Comparison of ENCODE assay signal across 21 cellular contexts in genomic region chr1:61220531-61220930, GRCh38.
"Had no signal": no experiment of that assay in that cellular context is flagged by ENCODE, and none has a peak within 500 bp of the region (broad histone marks: within the 10 kb centered on the region; RNA-seq: fewer than 3 reads in every experiment).

No MANE protein-coding gene starts in this region.

- H3K4me1 Mint-ChIP-seq: activated CD4-positive, alpha-beta memory T cell treated with anti-CD3 and anti-CD28 coated beads, Interleukin-2, amount 10 ng/mL, durations not matched to agents 7 days and 5 days; activated naive CD4-positive, alpha-beta T cell treated with anti-CD3 and anti-CD28 coated beads, Interleukin-2, amount 50 U/mL, for 24 hours; central memory CD8-positive, alpha-beta T cell; stimulated activated naive CD8-positive, alpha-beta T cell treated with anti-CD3 and anti-CD28 coated beads, Interleukin-15, amount 100 ng/mL, for 72 hours; T-cell had no signal

- H3K27me3 Mint-ChIP-seq: activated naive CD4-positive, alpha-beta T cell treated with anti-CD3 and anti-CD28 coated beads, Interleukin-2, amount 50 U/mL, for 24 hours; central memory CD8-positive, alpha-beta T cell; stimulated activated naive CD8-positive, alpha-beta T cell treated with anti-CD3 and anti-CD28 coated beads, Interleukin-15, amount 100 ng/mL, for 72 hours had no signal

- H3K4me3 ChIP-seq: adrenal gland, coronary artery, esophagus muscularis mucosa, gastrocnemius medialis, heart right ventricle, ovary, thoracic aorta, upper lobe of right lung had no signal

- H3K27ac ChIP-seq: adrenal gland, brain microvascular endothelial cell, coronary artery, esophagus muscularis mucosa, gastrocnemius medialis, heart right ventricle, ovary, thoracic aorta, upper lobe of right lung, WERI-Rb-1 had no signal

- H3K36me3 Mint-ChIP-seq: activated naive CD4-positive, alpha-beta T cell treated with anti-CD3 and anti-CD28 coated beads, Interleukin-2, amount 50 U/mL, for 24 hours; T-cell had no signal

- H3K27me3 ChIP-seq: adrenal gland, brain microvascular endothelial cell, esophagus muscularis mucosa, gastrocnemius medialis, heart right ventricle, ovary, upper lobe of right lung had no signal

- H3K4me3 Mint-ChIP-seq: activated CD4-positive, alpha-beta memory T cell treated with anti-CD3 and anti-CD28 coated beads, Interleukin-2, amount 10 ng/mL, durations not matched to agents 7 days and 5 days; activated naive CD4-positive, alpha-beta T cell treated with anti-CD3 and anti-CD28 coated beads, Interleukin-2, amount 50 U/mL, for 24 hours; activated T-cell treated with anti-CD3 and anti-CD28 coated beads, Interleukin-2, amount 50 U/mL, for 4 hours; central memory CD8-positive, alpha-beta T cell; neural crest cell; stimulated activated naive CD8-positive, alpha-beta T cell treated with anti-CD3 and anti-CD28 coated beads, Interleukin-15, amount 100 ng/mL, for 72 hours; T-cell had no signal

- H3K9me3 ChIP-seq: esophagus muscularis mucosa, gastrocnemius medialis, heart right ventricle, ovary, thoracic aorta, upper lobe of right lung had no signal

- H3K36me3 ChIP-seq: adrenal gland, brain microvascular endothelial cell, esophagus muscularis mucosa, gastrocnemius medialis, heart right ventricle, ovary, thoracic aorta, upper lobe of right lung, WERI-Rb-1 had no signal

- DNase-seq: activated CD4-positive, alpha-beta memory T cell treated with anti-CD3 and anti-CD28 coated beads, Interleukin-2, amount 10 ng/mL, durations not matched to agents 7 days and 5 days; activated effector memory CD4-positive, alpha-beta T cell treated with Interleukin-2 at 50 U/mL for 16 hours; activated T-cell treated with anti-CD3 and anti-CD28 coated beads, Interleukin-2, amount 50 U/mL, for 4 hours; adrenal gland; brain microvascular endothelial cell; effector CD4-positive, alpha-beta T cell; gastrocnemius medialis; heart right ventricle; left colon; ovary; stimulated activated naive CD8-positive, alpha-beta T cell treated with anti-CD3 and anti-CD28 coated beads, Interleukin-15, amount 100 ng/mL, for 72 hours; T-cell; T-helper 9 cell; upper lobe of right lung; WERI-Rb-1 had no signal

- H3K27ac Mint-ChIP-seq: activated CD4-positive, alpha-beta memory T cell treated with anti-CD3 and anti-CD28 coated beads, Interleukin-2, amount 10 ng/mL, durations not matched to agents 7 days and 5 days; activated naive CD4-positive, alpha-beta T cell treated with anti-CD3 and anti-CD28 coated beads, Interleukin-2, amount 50 U/mL, for 24 hours; stimulated activated naive CD8-positive, alpha-beta T cell treated with anti-CD3 and anti-CD28 coated beads, Interleukin-15, amount 100 ng/mL, for 72 hours; T-cell had no signal

- H3K9me3 Mint-ChIP-seq: activated CD4-positive, alpha-beta memory T cell treated with anti-CD3 and anti-CD28 coated beads, Interleukin-2, amount 10 ng/mL, durations not matched to agents 7 days and 5 days; activated naive CD4-positive, alpha-beta T cell treated with anti-CD3 and anti-CD28 coated beads, Interleukin-2, amount 50 U/mL, for 24 hours; activated T-cell treated with anti-CD3 and anti-CD28 coated beads, Interleukin-2, amount 50 U/mL, for 4 hours; central memory CD8-positive, alpha-beta T cell; neural crest cell; stimulated activated naive CD8-positive, alpha-beta T cell treated with anti-CD3 and anti-CD28 coated beads, Interleukin-15, amount 100 ng/mL, for 72 hours; T-cell had no signal
